ENCODE assay signal across 8 cellular contexts in genomic region chr6:147266821-147267220, GRCh38.
"Had no signal": no experiment of that assay in that cellular context is flagged by ENCODE, and none has a peak within 500 bp of the region (broad histone marks: within the 10 kb centered on the region; RNA-seq: fewer than 3 reads in every experiment).

No MANE protein-coding gene starts in this region.

- H2AFZ ChIP-seq: GM23338 had no signal

- H3K4me3 Mint-ChIP-seq: GM23338, H9 had no signal

- H3K27ac ChIP-seq: KMS-11 had no signal

- H3K27ac Mint-ChIP-seq: GM23338, H9 had no signal

- H3K9ac ChIP-seq: KMS-11 had no signal

- DNase-seq: H9, HCEC 1CT, KBM-7 had no signal

- H3K4me3 ChIP-seq: GM23338 had no signal

- H3K9me3 Mint-ChIP-seq: GM23338, H9 had no signal

- H3K4me1 Mint-ChIP-seq: GM23338, H9 had no signal

- ATAC-seq: GM23338 had no signal

- FAIRE-seq: H1, H54, HTR-8/SVneo had no signal

- H3K4me2 ChIP-seq: GM23338, KMS-11 had no signal
